In genomic region chr13:23375007-23375971, GRCh38 we compare ENCODE assay signal across 1 cellular context.
A peak's percentile ranks its signal among the peaks of the same experiment; 100 is the strongest.
TF ChIP-seq lines count a peak whose summit lies in the region.

No MANE protein-coding gene starts in this region.

TF ChIP-seq in HEK293, 187 proteins besides CTCF, POLR2A, EP300 and RAD21 (continued from another document):
- no peak for TF ChIP-seq ZNF585B (tag by site-specific recombination; IDR thresholded peaks at IDR 0.05)
- 0 out of 2 replicates have a peak, but pooled peaks have one; percentile 26 for TF ChIP-seq ZNF660 (tag by site-specific recombination; IDR thresholded peaks at IDR 0.05)
- no peak for TF ChIP-seq PRDM2 (tag by site-specific recombination; IDR thresholded peaks at IDR 0.05; ENCODE audit: borderline replicate concordance)
- TF ChIP-seq ZNF26 (tag by site-specific recombination; IDR thresholded peaks at IDR 0.05): no peak
- TF ChIP-seq PRDM6 (tag by site-specific recombination; IDR thresholded peaks at IDR 0.05): no peak
- TF ChIP-seq YY1 (tag by site-specific recombination; IDR thresholded peaks at IDR 0.05): 0 out of 2 replicates have a peak, but pooled peaks have one; percentile 16
- no peak for TF ChIP-seq ZBTB21 (tag by site-specific recombination; IDR thresholded peaks at IDR 0.05)
- TF ChIP-seq ZNF600 (tag by site-specific recombination; IDR thresholded peaks at IDR 0.05): 0 out of 2 replicates have a peak, but pooled peaks have one; percentile 25
- no peak for TF ChIP-seq ZNF23 (tag by site-specific recombination; IDR thresholded peaks at IDR 0.05; ENCODE audit: borderline replicate concordance)
- TF ChIP-seq ZNF776 (tag by site-specific recombination; IDR thresholded peaks at IDR 0.05; ENCODE audit: borderline replicate concordance): no peak
- TF ChIP-seq KLF8 (tag by site-specific recombination; IDR thresholded peaks at IDR 0.05): 0 out of 2 replicates have a peak, but pooled peaks have one; percentile 14
